Comparison of ENCODE assay signal across 23 cellular contexts in the genomic region with DNA sequence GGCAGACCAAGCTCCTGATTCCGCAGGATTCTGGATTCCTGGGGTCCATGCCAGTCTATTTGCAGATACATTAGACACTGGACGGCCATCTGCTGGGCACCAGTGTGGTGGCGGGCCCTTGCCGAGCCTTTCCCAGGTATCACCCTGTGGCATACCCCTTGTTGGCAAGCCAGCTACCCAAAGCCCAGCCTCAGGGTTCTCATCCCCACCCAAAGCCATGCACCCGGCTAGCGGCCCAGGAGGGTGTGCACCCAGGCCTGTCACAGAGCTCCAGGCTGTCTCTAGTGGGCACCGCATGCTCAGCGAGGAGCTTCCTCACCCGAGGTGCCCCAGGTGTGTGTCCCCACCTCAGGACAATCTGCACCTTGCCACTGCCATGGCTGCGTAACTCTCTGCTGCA.
"Had no signal": no experiment of that assay in that cellular context is flagged by ENCODE, and none has a peak within 500 bp of the region (broad histone marks: within the 10 kb centered on the region; RNA-seq: fewer than 3 reads in every experiment).

No MANE protein-coding gene starts in this region.

- H3K9me3 ChIP-seq: esophagus muscularis mucosa, gastroesophageal sphincter, heart left ventricle, left lung, lower lobe of right lung, mucosa of descending colon had no signal

- H3K27me3 ChIP-seq: dorsolateral prefrontal cortex, esophagus muscularis mucosa, gastroesophageal sphincter, heart left ventricle, left lung had no signal

- ATAC-seq: foreskin keratinocyte, gastroesophageal sphincter, heart left ventricle, left cardiac atrium, left lung, left ventricle myocardium superior, lower lobe of right lung had no signal

- DNase-seq: dermis blood vessel endothelial cell; dorsolateral prefrontal cortex; effector CD4-positive, alpha-beta T cell; effector memory CD4-positive, alpha-beta T cell; foreskin keratinocyte; heart left ventricle; hippocampal formation; left cardiac atrium; left lung; left ventricle myocardium superior; lower lobe of right lung; mesenchymal stem cell; mucosa of descending colon; naive B cell had no signal

- H3K27ac ChIP-seq: coronary artery, esophagus muscularis mucosa, foreskin keratinocyte, gastroesophageal sphincter, heart left ventricle, left lung, lower lobe of right lung had no signal

- H3K4me3 ChIP-seq: coronary artery, dorsolateral prefrontal cortex, esophagus muscularis mucosa, gastroesophageal sphincter, heart left ventricle, left lung, lower lobe of right lung, mucosa of descending colon had no signal

- H3K4me3 Mint-ChIP-seq: mesothelial cell of epicardium, naive B cell had no signal

- FAIRE-seq: colon, endothelial cell of umbilical vein, frontal cortex, islet of Langerhans, keratinocyte had no signal

- H3K9me3 Mint-ChIP-seq: mesothelial cell of epicardium had no signal

- H3K4me1 Mint-ChIP-seq: mesothelial cell of epicardium had no signal

- H3K4me1 ChIP-seq: esophagus muscularis mucosa, foreskin keratinocyte, gastroesophageal sphincter, left lung, lower lobe of right lung had no signal

- H3K27me3 Mint-ChIP-seq: naive B cell had no signal

- H3K27ac Mint-ChIP-seq: mesothelial cell of epicardium, naive B cell had no signal
